ENCODE assay signal across 1 cellular context in the genomic region with DNA sequence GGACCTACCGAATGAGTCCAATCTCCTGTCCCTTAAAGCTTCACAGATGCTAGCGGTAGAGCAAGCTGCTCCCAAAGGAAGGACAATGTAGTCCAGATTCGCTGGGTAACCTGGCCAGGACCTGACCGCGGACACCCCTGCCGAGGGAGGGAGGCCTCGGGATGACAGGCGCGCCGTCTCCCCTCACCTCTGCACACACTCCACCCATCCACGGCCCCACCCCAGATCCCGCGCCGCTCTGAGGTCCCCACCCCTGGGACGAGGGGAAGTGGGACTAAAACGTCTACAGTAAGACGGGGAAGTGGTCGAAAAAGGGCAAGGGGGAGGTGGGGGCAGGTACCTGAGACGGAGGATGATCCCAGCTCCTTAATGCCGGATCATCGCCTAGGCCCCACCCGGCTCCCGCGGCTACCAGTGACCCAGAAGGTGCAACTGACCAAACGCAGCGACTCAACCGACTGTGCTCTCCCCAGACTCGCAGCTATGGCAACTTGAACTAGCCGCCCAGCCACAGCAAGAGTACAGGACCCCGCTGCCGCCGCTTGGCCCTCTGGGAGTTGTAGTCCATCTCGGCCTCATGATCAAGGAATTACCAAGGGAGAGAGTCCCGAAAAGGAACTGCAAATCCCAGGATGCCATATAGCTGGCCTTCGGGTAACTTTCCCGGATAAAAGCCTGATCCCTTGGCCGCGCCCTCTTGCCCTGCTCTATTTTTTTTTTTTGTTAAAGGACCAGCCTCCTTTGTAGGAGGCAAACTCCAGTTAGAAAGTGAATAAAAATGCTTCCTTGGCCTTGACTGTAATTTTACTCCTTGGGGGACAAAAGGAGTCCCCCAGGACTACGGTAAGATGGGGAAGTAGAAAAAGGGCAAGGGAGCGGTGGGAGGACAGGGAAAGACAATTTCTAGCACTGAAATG.
TF ChIP-seq lines count a peak whose summit lies in the region.

A gene (minus strand): TSS at position 498 of the 917 bp plus-strand sequence.

TF ChIP-seq in K562, 482 proteins besides CTCF, POLR2A, EP300 and RAD21 (continued from another document and continues in another):
- TF ChIP-seq ZNF143 (CRISPR knock-in tag; IDR thresholded peaks at IDR 0.05): peak; percentile 92
- TF ChIP-seq, protein P1, sequence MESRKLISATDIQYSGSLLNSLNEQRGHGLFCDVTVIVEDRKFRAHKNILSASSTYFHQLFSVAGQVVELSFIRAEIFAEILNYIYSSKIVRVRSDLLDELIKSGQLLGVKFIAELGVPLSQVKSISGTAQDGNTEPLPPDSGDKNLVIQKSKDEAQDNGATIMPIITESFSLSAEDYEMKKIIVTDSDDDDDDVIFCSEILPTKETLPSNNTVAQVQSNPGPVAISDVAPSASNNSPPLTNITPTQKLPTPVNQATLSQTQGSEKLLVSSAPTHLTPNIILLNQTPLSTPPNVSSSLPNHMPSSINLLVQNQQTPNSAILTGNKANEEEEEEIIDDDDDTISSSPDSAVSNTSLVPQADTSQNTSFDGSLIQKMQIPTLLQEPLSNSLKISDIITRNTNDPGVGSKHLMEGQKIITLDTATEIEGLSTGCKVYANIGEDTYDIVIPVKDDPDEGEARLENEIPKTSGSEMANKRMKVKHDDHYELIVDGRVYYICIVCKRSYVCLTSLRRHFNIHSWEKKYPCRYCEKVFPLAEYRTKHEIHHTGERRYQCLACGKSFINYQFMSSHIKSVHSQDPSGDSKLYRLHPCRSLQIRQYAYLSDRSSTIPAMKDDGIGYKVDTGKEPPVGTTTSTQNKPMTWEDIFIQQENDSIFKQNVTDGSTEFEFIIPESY (CRISPR knock-in tag; IDR thresholded peaks at IDR 0.05): no peak
- TF ChIP-seq, protein P2, sequence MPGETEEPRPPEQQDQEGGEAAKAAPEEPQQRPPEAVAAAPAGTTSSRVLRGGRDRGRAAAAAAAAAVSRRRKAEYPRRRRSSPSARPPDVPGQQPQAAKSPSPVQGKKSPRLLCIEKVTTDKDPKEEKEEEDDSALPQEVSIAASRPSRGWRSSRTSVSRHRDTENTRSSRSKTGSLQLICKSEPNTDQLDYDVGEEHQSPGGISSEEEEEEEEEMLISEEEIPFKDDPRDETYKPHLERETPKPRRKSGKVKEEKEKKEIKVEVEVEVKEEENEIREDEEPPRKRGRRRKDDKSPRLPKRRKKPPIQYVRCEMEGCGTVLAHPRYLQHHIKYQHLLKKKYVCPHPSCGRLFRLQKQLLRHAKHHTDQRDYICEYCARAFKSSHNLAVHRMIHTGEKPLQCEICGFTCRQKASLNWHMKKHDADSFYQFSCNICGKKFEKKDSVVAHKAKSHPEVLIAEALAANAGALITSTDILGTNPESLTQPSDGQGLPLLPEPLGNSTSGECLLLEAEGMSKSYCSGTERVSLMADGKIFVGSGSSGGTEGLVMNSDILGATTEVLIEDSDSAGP (CRISPR knock-in tag; IDR thresholded peaks at IDR 0.05): peak; percentile 89
- TF ChIP-seq, protein P3, sequence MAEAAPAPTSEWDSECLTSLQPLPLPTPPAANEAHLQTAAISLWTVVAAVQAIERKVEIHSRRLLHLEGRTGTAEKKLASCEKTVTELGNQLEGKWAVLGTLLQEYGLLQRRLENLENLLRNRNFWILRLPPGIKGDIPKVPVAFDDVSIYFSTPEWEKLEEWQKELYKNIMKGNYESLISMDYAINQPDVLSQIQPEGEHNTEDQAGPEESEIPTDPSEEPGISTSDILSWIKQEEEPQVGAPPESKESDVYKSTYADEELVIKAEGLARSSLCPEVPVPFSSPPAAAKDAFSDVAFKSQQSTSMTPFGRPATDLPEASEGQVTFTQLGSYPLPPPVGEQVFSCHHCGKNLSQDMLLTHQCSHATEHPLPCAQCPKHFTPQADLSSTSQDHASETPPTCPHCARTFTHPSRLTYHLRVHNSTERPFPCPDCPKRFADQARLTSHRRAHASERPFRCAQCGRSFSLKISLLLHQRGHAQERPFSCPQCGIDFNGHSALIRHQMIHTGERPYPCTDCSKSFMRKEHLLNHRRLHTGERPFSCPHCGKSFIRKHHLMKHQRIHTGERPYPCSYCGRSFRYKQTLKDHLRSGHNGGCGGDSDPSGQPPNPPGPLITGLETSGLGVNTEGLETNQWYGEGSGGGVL (CRISPR knock-in tag; IDR thresholded peaks at IDR 0.05): no peak
- TF ChIP-seq MAZ (CRISPR knock-in tag; conservative IDR thresholded peaks at IDR 0.05 in 1 of 2, IDR thresholded peaks at IDR 0.05 in 1 of 2): peak in 1 of 2 experiments; percentile 26; a peak in 1 of 4 replicates
- no peak for TF ChIP-seq SETDB1 (IDR thresholded peaks at IDR 0.05; ENCODE audit: low read length)
- TF ChIP-seq, protein P4, sequence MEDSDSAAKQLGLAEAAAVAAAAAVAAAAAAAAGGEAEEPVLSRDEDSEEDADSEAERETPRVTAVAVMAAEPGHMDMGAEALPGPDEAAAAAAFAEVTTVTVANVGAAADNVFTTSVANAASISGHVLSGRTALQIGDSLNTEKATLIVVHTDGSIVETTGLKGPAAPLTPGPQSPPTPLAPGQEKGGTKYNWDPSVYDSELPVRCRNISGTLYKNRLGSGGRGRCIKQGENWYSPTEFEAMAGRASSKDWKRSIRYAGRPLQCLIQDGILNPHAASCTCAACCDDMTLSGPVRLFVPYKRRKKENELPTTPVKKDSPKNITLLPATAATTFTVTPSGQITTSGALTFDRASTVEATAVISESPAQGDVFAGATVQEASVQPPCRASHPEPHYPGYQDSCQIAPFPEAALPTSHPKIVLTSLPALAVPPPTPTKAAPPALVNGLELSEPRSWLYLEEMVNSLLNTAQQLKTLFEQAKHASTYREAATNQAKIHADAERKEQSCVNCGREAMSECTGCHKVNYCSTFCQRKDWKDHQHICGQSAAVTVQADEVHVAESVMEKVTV (CRISPR knock-in tag; IDR thresholded peaks at IDR 0.05): no peak
- TF ChIP-seq, protein P5, sequence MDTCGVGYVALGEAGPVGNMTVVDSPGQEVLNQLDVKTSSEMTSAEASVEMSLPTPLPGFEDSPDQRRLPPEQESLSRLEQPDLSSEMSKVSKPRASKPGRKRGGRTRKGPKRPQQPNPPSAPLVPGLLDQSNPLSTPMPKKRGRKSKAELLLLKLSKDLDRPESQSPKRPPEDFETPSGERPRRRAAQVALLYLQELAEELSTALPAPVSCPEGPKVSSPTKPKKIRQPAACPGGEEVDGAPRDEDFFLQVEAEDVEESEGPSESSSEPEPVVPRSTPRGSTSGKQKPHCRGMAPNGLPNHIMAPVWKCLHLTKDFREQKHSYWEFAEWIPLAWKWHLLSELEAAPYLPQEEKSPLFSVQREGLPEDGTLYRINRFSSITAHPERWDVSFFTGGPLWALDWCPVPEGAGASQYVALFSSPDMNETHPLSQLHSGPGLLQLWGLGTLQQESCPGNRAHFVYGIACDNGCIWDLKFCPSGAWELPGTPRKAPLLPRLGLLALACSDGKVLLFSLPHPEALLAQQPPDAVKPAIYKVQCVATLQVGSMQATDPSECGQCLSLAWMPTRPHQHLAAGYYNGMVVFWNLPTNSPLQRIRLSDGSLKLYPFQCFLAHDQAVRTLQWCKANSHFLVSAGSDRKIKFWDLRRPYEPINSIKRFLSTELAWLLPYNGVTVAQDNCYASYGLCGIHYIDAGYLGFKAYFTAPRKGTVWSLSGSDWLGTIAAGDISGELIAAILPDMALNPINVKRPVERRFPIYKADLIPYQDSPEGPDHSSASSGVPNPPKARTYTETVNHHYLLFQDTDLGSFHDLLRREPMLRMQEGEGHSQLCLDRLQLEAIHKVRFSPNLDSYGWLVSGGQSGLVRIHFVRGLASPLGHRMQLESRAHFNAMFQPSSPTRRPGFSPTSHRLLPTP (IDR thresholded peaks at IDR 0.05; ENCODE audit: borderline replicate concordance, extremely low read depth, insufficient read length): no peak
- no peak for TF ChIP-seq ZNF146 (CRISPR knock-in tag; IDR thresholded peaks at IDR 0.05; ENCODE audit: unreplicated experiment)
- TF ChIP-seq, protein P6, sequence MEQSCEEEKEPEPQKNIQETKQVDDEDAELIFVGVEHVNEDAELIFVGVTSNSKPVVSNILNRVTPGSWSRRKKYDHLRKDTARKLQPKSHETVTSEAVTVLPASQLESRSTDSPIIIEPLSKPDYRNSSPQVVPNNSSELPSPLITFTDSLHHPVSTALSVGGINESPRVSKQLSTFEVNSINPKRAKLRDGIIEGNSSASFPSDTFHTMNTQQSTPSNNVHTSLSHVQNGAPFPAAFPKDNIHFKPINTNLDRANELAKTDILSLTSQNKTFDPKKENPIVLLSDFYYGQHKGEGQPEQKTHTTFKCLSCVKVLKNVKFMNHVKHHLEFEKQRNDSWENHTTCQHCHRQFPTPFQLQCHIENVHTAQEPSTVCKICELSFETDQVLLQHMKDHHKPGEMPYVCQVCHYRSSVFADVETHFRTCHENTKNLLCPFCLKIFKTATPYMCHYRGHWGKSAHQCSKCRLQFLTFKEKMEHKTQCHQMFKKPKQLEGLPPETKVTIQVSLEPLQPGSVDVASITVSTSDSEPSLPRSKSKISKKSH (CRISPR knock-in tag; IDR thresholded peaks at IDR 0.05): no peak
- no peak for TF ChIP-seq ETV1 (tag; conservative IDR thresholded peaks at IDR 0.05; ENCODE audit: low read depth)
- TF ChIP-seq GATAD2B (IDR thresholded peaks at IDR 0.05; ENCODE audit: borderline replicate concordance): no peak
- TF ChIP-seq HNRNPLL (IDR thresholded peaks at IDR 0.05; ENCODE audit: low read depth, low read length, poor library complexity, severe bottlenecking): peak; percentile 13
- TF ChIP-seq CEBPG (CRISPR knock-in tag; IDR thresholded peaks at IDR 0.05): no peak
- TF ChIP-seq CEBPG (tag; conservative IDR thresholded peaks at IDR 0.05 in 1 of 2, IDR thresholded peaks at IDR 0.05 in 1 of 2): no peak
- TF ChIP-seq, protein P7, sequence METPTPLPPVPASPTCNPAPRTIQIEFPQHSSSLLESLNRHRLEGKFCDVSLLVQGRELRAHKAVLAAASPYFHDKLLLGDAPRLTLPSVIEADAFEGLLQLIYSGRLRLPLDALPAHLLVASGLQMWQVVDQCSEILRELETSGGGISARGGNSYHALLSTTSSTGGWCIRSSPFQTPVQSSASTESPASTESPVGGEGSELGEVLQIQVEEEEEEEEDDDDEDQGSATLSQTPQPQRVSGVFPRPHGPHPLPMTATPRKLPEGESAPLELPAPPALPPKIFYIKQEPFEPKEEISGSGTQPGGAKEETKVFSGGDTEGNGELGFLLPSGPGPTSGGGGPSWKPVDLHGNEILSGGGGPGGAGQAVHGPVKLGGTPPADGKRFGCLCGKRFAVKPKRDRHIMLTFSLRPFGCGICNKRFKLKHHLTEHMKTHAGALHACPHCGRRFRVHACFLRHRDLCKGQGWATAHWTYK (CRISPR knock-in tag; IDR thresholded peaks at IDR 0.05): no peak
- no peak for TF ChIP-seq ZNF224 (CRISPR knock-in tag; IDR thresholded peaks at IDR 0.05)
- no peak for TF ChIP-seq HNRNPUL1 (IDR thresholded peaks at IDR 0.05; ENCODE audit: low read length)
- TF ChIP-seq SRSF3 (IDR thresholded peaks at IDR 0.05; ENCODE audit: insufficient read depth, low read length): no peak
- TF ChIP-seq ZNF561 (CRISPR knock-in tag; conservative IDR thresholded peaks at IDR 0.05): no peak
- 0 out of 2 replicates have a peak, but pooled peaks have one; percentile 64 for TF ChIP-seq ZNF766 (CRISPR knock-in tag; conservative IDR thresholded peaks at IDR 0.05)
- no peak for TF ChIP-seq TOE1 (IDR thresholded peaks at IDR 0.05; ENCODE audit: borderline replicate concordance)
- no peak for TF ChIP-seq TOE1 (CRISPR knock-in tag; IDR thresholded peaks at IDR 0.05; ENCODE audit: borderline replicate concordance, low read depth)
- no peak for TF ChIP-seq ZNF274 (IDR thresholded peaks at IDR 0.05; ENCODE audit: borderline replicate concordance, low read depth, low read length)
- TF ChIP-seq ZNF77 (CRISPR knock-in tag; IDR thresholded peaks at IDR 0.05): no peak
- no peak for TF ChIP-seq EP400 (IDR thresholded peaks at IDR 0.05)
- TF ChIP-seq, protein P8, sequence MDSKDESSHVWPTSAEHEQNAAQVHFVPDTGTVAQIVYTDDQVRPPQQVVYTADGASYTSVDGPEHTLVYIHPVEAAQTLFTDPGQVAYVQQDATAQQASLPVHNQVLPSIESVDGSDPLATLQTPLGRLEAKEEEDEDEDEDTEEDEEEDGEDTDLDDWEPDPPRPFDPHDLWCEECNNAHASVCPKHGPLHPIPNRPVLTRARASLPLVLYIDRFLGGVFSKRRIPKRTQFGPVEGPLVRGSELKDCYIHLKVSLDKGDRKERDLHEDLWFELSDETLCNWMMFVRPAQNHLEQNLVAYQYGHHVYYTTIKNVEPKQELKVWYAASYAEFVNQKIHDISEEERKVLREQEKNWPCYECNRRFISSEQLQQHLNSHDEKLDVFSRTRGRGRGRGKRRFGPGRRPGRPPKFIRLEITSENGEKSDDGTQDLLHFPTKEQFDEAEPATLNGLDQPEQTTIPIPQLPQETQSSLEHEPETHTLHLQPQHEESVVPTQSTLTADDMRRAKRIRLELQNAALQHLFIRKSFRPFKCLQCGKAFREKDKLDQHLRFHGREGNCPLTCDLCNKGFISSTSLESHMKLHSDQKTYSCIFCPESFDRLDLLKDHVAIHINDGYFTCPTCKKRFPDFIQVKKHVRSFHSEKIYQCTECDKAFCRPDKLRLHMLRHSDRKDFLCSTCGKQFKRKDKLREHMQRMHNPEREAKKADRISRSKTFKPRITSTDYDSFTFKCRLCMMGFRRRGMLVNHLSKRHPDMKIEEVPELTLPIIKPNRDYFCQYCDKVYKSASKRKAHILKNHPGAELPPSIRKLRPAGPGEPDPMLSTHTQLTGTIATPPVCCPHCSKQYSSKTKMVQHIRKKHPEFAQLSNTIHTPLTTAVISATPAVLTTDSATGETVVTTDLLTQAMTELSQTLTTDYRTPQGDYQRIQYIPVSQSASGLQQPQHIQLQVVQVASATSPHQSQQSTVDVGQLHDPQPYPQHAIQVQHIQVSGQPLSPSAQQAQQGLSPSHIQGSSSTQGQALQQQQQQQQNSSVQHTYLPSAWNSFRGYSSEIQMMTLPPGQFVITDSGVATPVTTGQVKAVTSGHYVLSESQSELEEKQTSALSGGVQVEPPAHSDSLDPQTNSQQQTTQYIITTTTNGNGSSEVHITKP (IDR thresholded peaks at IDR 0.05; ENCODE audit: partially characterized antibody): peak; percentile 69
- TF ChIP-seq DDX20 (tag; IDR thresholded peaks at IDR 0.05; ENCODE audit: low read depth): no peak
- no peak for TF ChIP-seq CREB1 (IDR thresholded peaks at IDR 0.05)
- TF ChIP-seq CREB1 (CRISPR knock-in tag; IDR thresholded peaks at IDR 0.05): peak; percentile 47; the same call in 1 of the 2 replicates
- TF ChIP-seq C11orf30 (IDR thresholded peaks at IDR 0.05; ENCODE audit: low read depth): no peak
- TF ChIP-seq, protein P9, sequence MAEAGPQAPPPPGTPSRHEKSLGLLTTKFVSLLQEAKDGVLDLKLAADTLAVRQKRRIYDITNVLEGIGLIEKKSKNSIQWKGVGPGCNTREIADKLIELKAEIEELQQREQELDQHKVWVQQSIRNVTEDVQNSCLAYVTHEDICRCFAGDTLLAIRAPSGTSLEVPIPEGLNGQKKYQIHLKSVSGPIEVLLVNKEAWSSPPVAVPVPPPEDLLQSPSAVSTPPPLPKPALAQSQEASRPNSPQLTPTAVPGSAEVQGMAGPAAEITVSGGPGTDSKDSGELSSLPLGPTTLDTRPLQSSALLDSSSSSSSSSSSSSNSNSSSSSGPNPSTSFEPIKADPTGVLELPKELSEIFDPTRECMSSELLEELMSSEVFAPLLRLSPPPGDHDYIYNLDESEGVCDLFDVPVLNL (CRISPR knock-in tag; IDR thresholded peaks at IDR 0.05; ENCODE audit: low read depth): peak; percentile 76; the same call in 1 of the 2 replicates
- TF ChIP-seq DPF2 (IDR thresholded peaks at IDR 0.05): no peak
- 0 out of 2 replicates have a peak, but pooled peaks have one; percentile 47 for TF ChIP-seq XRCC5 (IDR thresholded peaks at IDR 0.05; ENCODE audit: low read depth, low read length)
- TF ChIP-seq DMBX1 (CRISPR knock-in tag; IDR thresholded peaks at IDR 0.05; ENCODE audit: borderline replicate concordance): no peak; the same call in 1 of the 2 replicates
- TF ChIP-seq, protein P10, sequence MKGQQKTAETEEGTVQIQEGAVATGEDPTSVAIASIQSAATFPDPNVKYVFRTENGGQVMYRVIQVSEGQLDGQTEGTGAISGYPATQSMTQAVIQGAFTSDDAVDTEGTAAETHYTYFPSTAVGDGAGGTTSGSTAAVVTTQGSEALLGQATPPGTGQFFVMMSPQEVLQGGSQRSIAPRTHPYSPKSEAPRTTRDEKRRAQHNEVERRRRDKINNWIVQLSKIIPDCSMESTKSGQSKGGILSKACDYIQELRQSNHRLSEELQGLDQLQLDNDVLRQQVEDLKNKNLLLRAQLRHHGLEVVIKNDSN (CRISPR knock-in tag; IDR thresholded peaks at IDR 0.05): no peak
